ENCODE assay signal across 8 cellular contexts in genomic region chr7:128410092-128410665, GRCh38. TPM values are rescaled to one million over a fixed set of nuclear protein-coding genes. Genes with fewer than 3 reads are reported as not detected.
DNase-seq lines count a peak whose midpoint lies in the region; ATAC-seq, FAIRE-seq and TF ChIP-seq lines count a peak whose summit lies in the region.

No MANE protein-coding gene starts in this region.

- H2AFZ ChIP-seq in DND-41 (ENCODE audit: low read depth, low read length), result peak overlapping the region; percentile 27

- H3K9ac ChIP-seq in DND-41 (ENCODE audit: low read depth, low read length), result peak overlapping the region; percentile 43

- peak overlapping the region; percentile 18 to 58; a peak in 3 of 4 replicates for H3K4me3 ChIP-seq in DND-41 (ENCODE audit: low read depth in 1 of 2, low read length in 2 of 2)
- peak overlapping the region; percentile 71 for H3K4me3 ChIP-seq in LNCaP clone FGC (ENCODE audit: low read depth, low read length)
- peak overlapping the region; percentile 54 for H3K4me3 ChIP-seq in bronchial epithelial cell (ENCODE audit: low read depth, low read length)
- peak overlapping the region; percentile 70 for H3K4me3 ChIP-seq in kidney epithelial cell (ENCODE audit: low read depth, low read length)

- DNase-seq in DND-41 (peak; percentile 70), LNCaP clone FGC (ENCODE audit: low read depth) (peak; percentile 42), T-helper 2 cell (peak; percentile 40 to 68 (median 59)), bronchial epithelial cell (ENCODE audit: low read depth) (peak; percentile 76), kidney epithelial cell (ENCODE audit: low read depth) (no peak), iPS-NIHi11 (ENCODE audit: low spot score) (no peak)
- DNase-seq in stimulated activated CD4-positive, alpha-beta T cell treated with anti-CD3 and anti-CD28 coated beads, Interleukin-1b, Interleukin-23, amount 100 ng/mL, for 48 hours, result peak; percentile 64

- peaks cover 33% of the 10 kb centered on the region for H4K20me1 ChIP-seq in DND-41 (ENCODE audit: insufficient read depth, low read length)

- TF ChIP-seq CTCF in DND-41 (IDR thresholded peaks at IDR 0.05; ENCODE audit: borderline replicate concordance, extremely low read depth, low read length, poor library complexity, severe bottlenecking) (no peak), LNCaP clone FGC (IDR thresholded peaks at IDR 0.05; ENCODE audit: control insufficient read depth, extremely low read depth, insufficient read depth) (no peak), bronchial epithelial cell (IDR thresholded peaks at IDR 0.05; ENCODE audit: insufficient read depth, low read length, severe bottlenecking) (no peak), kidney epithelial cell (IDR thresholded peaks at IDR 0.05; ENCODE audit: insufficient read depth, low read length, poor library complexity, severe bottlenecking) (no peak)

- peaks cover 46% of the 10 kb centered on the region for H3K27me3 ChIP-seq in DND-41 (ENCODE audit: insufficient read depth, low read length, poor library complexity)
- no peaks in the 10 kb centered on the region for H3K27me3 ChIP-seq in bronchial epithelial cell (ENCODE audit: control insufficient read depth, insufficient read depth, low read length)
- H3K27me3 ChIP-seq in kidney epithelial cell (ENCODE audit: control insufficient read depth, insufficient read depth, low read length), result no peaks in the 10 kb centered on the region

- peaks cover 28% of the 10 kb centered on the region for H3K4me1 ChIP-seq in DND-41 (ENCODE audit: insufficient read depth, low read length)

- H3K27ac ChIP-seq in DND-41 (ENCODE audit: low read length), result no peak overlapping the region

- H3K9me3 ChIP-seq in DND-41 (ENCODE audit: insufficient read depth, low read length, severe bottlenecking), result no peaks in the 10 kb centered on the region

- peak; percentile 62 for ATAC-seq in DND-41 (ENCODE audit: insufficient read depth, low read depth)
- ATAC-seq in GM21786 (IDR thresholded peaks at IDR 0.05; ENCODE audit: unreplicated experiment), result peak; percentile 18

- FAIRE-seq in bronchial epithelial cell (lab: Jason Lieb, UNC), result no peak

- H3K4me2 ChIP-seq in DND-41 (ENCODE audit: insufficient read depth, low read length), result peak overlapping the region; percentile 71

- H3K79me2 ChIP-seq in DND-41 (ENCODE audit: insufficient read depth, low read length), result no peaks in the 10 kb centered on the region

- H3K36me3 ChIP-seq in DND-41 (ENCODE audit: insufficient read depth, low read length) (no peaks in the 10 kb centered on the region), bronchial epithelial cell (ENCODE audit: control insufficient read depth, insufficient read depth, low read length) (no peaks in the 10 kb centered on the region), kidney epithelial cell (ENCODE audit: control insufficient read depth, insufficient read depth, low read length) (no peaks in the 10 kb centered on the region)

RNA-seq across cellular contexts. Expression of gene IMPDH1, which starts 0.4 kb away (rescaled TPM):
- total RNA-seq in bronchial epithelial cell (47.9 and 53.4 TPM in 2 replicates), kidney epithelial cell (44.0 and 47.6 TPM in 2 replicates)

RNA-seq across cellular contexts. Expression of gene HILPDA, which starts 45.5 kb away (rescaled TPM):
- 41.1 and 70.4 TPM in 2 replicates for total RNA-seq in bronchial epithelial cell
- 13.6 and 15.6 TPM in 2 replicates for total RNA-seq in kidney epithelial cell

RNA-seq across cellular contexts. Expression of gene PRRT4, which starts 48.7 kb away (rescaled TPM):
- total RNA-seq in bronchial epithelial cell (under 0.01 and 0.13 TPM in 2 replicates), kidney epithelial cell (0.07 TPM in 1 of 2 replicates, not detected in the other)

Comparison
In these comparisons a context has a peak if more than half of its experiments do, and no peak if none do; other contexts are left out.
1. DNase-seq: peak in DND-41 (single experiment), LNCaP clone FGC (single experiment), T-helper 2 cell (5 of 5), bronchial epithelial cell (single experiment) and stimulated activated CD4-positive, alpha-beta T cell treated with anti-CD3 and anti-CD28 coated beads, Interleukin-1b, Interleukin-23, amount 100 ng/mL, for 48 hours (single experiment); none in kidney epithelial cell (single experiment) and iPS-NIHi11 (single experiment).
2. Peak in every context shown above with its lines, with median percentiles within 50 percentile points of each other: H3K4me3 ChIP-seq.